11 cellular contexts compared by ENCODE assay signal in the genomic region with DNA sequence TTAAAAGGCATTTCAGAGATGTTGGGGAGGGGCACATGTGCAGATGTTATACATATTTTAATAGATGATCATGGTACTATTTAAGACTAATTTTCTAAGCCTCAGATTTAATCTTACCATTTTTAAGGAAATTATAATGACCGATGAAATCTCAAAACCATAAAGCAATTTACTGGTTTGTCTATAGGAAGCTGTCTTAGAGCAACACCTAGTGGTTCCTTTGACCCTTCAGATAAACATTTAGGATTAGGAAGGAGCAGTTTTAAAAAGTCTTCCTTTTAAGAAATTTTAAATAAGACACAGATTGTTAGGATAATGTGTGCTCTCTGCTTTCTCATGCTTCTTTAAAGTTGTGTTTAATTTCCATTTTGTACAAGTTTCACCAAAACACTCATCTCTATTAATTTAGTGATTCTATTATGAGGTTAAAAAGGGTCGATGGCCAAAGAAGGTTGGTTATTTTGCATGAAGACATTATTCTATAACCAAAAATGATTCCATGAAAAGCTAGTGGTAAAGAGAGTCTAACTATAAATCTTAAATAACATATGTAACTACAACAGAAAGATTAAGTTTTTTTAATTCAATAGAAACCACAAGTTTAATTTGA.
A peak's percentile ranks its signal among the peaks of the same experiment; 100 is the strongest.
DNase-seq lines count a peak whose midpoint lies in the region; TF ChIP-seq lines count a peak whose summit lies in the region.
"Had no signal": no experiment of that assay in that cellular context is flagged by ENCODE, and none has a peak within 500 bp of the region (broad histone marks: within the 10 kb centered on the region; RNA-seq: fewer than 3 reads in every experiment).

No MANE protein-coding gene starts in this region.

- no peaks in the 10 kb centered on the region for H3K4me1 ChIP-seq in ascending aorta
- H3K4me1 ChIP-seq in osteoblast (ENCODE audit: insufficient read depth, low read length), result no peaks in the 10 kb centered on the region
- no peaks in the 10 kb centered on the region for H3K4me1 ChIP-seq in SJCRH30
- H3K4me1 ChIP-seq: upper lobe of left lung had no signal

- DNase-seq in NCI-H2107 treated with DMSO at 0.1 percent for 48 hours (lab: John Stamatoyannopoulos, UW; ENCODE audit: unreplicated experiment) (peak; percentile 20), NCI-H2107 (lab: John Stamatoyannopoulos, UW) (no peak), NAMALWA (ENCODE audit: low spot score) (peak; percentile 30), ascending aorta (ENCODE audit: low spot score in 2 of 2) (no peak), osteoblast (ENCODE audit: insufficient read length, low spot score, missing footprints) (peak; percentile 59), NK-92 (lab: John Stamatoyannopoulos, UW; ENCODE audit: unreplicated experiment) (no peak), SJCRH30 (no peak)
- DNase-seq in activated CD4-positive, alpha-beta T cell treated with anti-CD3 and anti-CD28 coated beads for 1 hour, result no peak
- DNase-seq: left colon, NCI-H774, upper lobe of left lung had no signal

- H3K27ac ChIP-seq in ascending aorta (no peak overlapping the region), osteoblast (ENCODE audit: low read depth, low read length) (no peak overlapping the region), SJCRH30 (no peak overlapping the region)

- intact Hi-C loops in ascending aorta (cut with DNase I), result no loop called here

- peak in 2 of 3 experiments; percentile 12 to 14 for TF ChIP-seq CTCF in ascending aorta (IDR thresholded peaks at IDR 0.05)
- no peak for TF ChIP-seq CTCF in osteoblast (IDR thresholded peaks at IDR 0.05; ENCODE audit: extremely low read depth, low read depth, low read length)

- H4K20me1 ChIP-seq in osteoblast (ENCODE audit: insufficient read depth, low read length), result no peaks in the 10 kb centered on the region

- H3K27me3 ChIP-seq in ascending aorta, result no peaks in the 10 kb centered on the region
- H3K27me3 ChIP-seq in osteoblast (ENCODE audit: insufficient read depth, low read length), result no peaks in the 10 kb centered on the region
- no peaks in the 10 kb centered on the region for H3K27me3 ChIP-seq in SJCRH30
- H3K27me3 ChIP-seq: upper lobe of left lung had no signal

- H3K36me3 ChIP-seq in ascending aorta (no peaks in the 10 kb centered on the region), osteoblast (ENCODE audit: insufficient read depth, low read length) (no peaks in the 10 kb centered on the region), SJCRH30 (no peaks in the 10 kb centered on the region)
- H3K36me3 ChIP-seq: upper lobe of left lung had no signal

- no peak overlapping the region for H3K4me2 ChIP-seq in osteoblast (ENCODE audit: insufficient read depth, low read length)

- H3K4me3 ChIP-seq in ascending aorta (no peak overlapping the region), osteoblast (ENCODE audit: insufficient read depth, low read length) (no peak overlapping the region), SJCRH30 (no peak overlapping the region)
- H3K4me3 ChIP-seq: upper lobe of left lung had no signal

- no peaks in the 10 kb centered on the region for H3K79me2 ChIP-seq in osteoblast (ENCODE audit: insufficient read depth, low read length)

- no peak overlapping the region for H2AFZ ChIP-seq in osteoblast (ENCODE audit: low read length)

- H3K9me3 ChIP-seq in ascending aorta, result no peaks in the 10 kb centered on the region
- H3K9me3 ChIP-seq in osteoblast (ENCODE audit: low read depth, low read length), result no peaks in the 10 kb centered on the region
- no peaks in the 10 kb centered on the region for H3K9me3 ChIP-seq in SJCRH30 (replicated peaks)
- H3K9me3 ChIP-seq: upper lobe of left lung had no signal

Comparison
In these comparisons a context has a peak if more than half of its experiments do, and no peak if none do; other contexts are left out.
1. DNase-seq: peak in NCI-H2107 treated with DMSO at 0.1 percent for 48 hours (single experiment), NAMALWA (single experiment) and osteoblast (single experiment); none in NCI-H2107 (single experiment), ascending aorta (0 of 2), activated CD4-positive, alpha-beta T cell treated with anti-CD3 and anti-CD28 coated beads for 1 hour (single experiment), NK-92 (single experiment) and SJCRH30 (0 of 2).